ENCODE assay signal across 8 cellular contexts in the genomic region with DNA sequence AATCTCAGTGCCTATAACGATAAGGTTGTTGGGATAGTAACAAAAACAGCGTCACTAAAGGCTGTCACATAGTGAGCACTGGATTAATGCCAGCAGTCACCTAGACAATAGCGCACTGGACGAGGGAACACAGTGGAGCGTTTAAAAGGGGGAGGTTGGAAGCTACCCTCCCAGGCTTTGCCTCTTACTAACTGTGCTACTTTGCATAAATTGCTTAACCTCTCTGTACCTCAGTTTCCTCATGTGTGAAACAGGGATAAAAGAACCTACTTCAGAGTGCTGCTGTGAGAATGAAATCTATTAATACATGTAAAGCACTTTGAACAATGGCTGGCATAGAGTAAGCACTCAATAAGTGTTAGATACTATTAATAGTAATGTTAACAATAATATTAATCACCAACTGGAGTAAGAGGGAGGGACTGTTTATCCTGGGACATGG. TPM values are rescaled to one million over a fixed set of nuclear protein-coding genes. Genes with fewer than 3 reads are reported as not detected.
A peak's percentile ranks its signal among the peaks of the same experiment; 100 is the strongest.
DNase-seq lines count a peak whose midpoint lies in the region; ATAC-seq and TF ChIP-seq lines count a peak whose summit lies in the region.

No MANE protein-coding gene starts in this region.

- peak overlapping the region; percentile 36; the same call in 1 of the 2 replicates for H3K9ac ChIP-seq in OCI-LY1 (ENCODE audit: low read length)

- H3K4me1 ChIP-seq in OCI-LY1 (ENCODE audit: insufficient read depth, low read length, severe bottlenecking) (peaks cover 91% of the 10 kb centered on the region), esophagus muscularis mucosa (peaks cover 95 to 99% (median 97%) of the 10 kb centered on the region in 4 donors), psoas muscle (peaks cover 94% of the 10 kb centered on the region)

- ATAC-seq in psoas muscle, result peak; percentile 15 to 43 (median 29)
- no peak for ATAC-seq in GM19328 (IDR thresholded peaks at IDR 0.05; ENCODE audit: unreplicated experiment)

- TF ChIP-seq POLR2A in esophagus muscularis mucosa (IDR thresholded peaks at IDR 0.05; ENCODE audit: low read depth), result no peak

- 58% methylated on average over 5 of the region's 5 CpGs for WGBS in esophagus muscularis mucosa
- 15 to 31% (median 19%) methylated on average over 5 of the region's 5 CpGs for WGBS in psoas muscle, 3 donors

- in situ Hi-C loops in G401 (cut with HindIII; ENCODE audit: low sequenced_read_pairs), result no loop called here

- TF ChIP-seq CTCF in OCI-LY1 (IDR thresholded peaks at IDR 0.05; ENCODE audit: low read length) (no peak), esophagus muscularis mucosa (IDR thresholded peaks at IDR 0.05) (no peak), psoas muscle (IDR thresholded peaks at IDR 0.05) (no peak)

- H3K4me2 ChIP-seq in OCI-LY1 (ENCODE audit: low read length), result peak overlapping the region; percentile 45

- H3F3A ChIP-seq in OCI-LY1 (ENCODE audit: insufficient read depth, low read length), result no peaks in the 10 kb centered on the region

- H3K36me3 ChIP-seq in OCI-LY1 (ENCODE audit: insufficient read depth, low read length) (peaks cover 67% of the 10 kb centered on the region), esophagus muscularis mucosa (peaks cover 0 to 73% (median 28%) of the 10 kb centered on the region in 4 donors), psoas muscle (ENCODE audit: insufficient read depth in 1 of 2, low read depth in 1 of 2) (peaks cover 19 to 41% of the 10 kb centered on the region in 2 donors)

- H4K20me1 ChIP-seq in OCI-LY1 (ENCODE audit: insufficient read depth, low read length), result no peaks in the 10 kb centered on the region

- H3K27ac ChIP-seq in OCI-LY1 (ENCODE audit: low read depth, low read length, poor library complexity, severe bottlenecking), result peak overlapping the region; percentile 96
- peak overlapping the region; percentile 93 to 99 (median 96) for H3K27ac ChIP-seq in esophagus muscularis mucosa (replicated peaks in 1 of 4)
- H3K27ac ChIP-seq in psoas muscle, result peak overlapping the region; percentile 85

- no peaks in the 10 kb centered on the region for H3K9me2 ChIP-seq in OCI-LY1 (ENCODE audit: low read depth, low read length)

- H2AFZ ChIP-seq in OCI-LY1 (ENCODE audit: low read length), result no peak overlapping the region

- DNase-seq in G401 (ENCODE audit: low spot score), result peak; percentile 70
- DNase-seq in esophagus muscularis mucosa (ENCODE audit: extremely low spot score), result no peak
- no peak for DNase-seq in psoas muscle
- DNase-seq in D341Med (ENCODE audit: low spot score), result no peak
- no peak for DNase-seq in stimulated activated CD8-positive, alpha-beta memory T cell treated with anti-CD3 and anti-CD28 coated beads, Interleukin-4, amount 100 ng/mL, for 48 hours
- no peak for DNase-seq in amniotic stem cell (lab: John Stamatoyannopoulos, UW)

- H3K27me3 ChIP-seq in OCI-LY1 (ENCODE audit: insufficient read depth, low read length) (no peaks in the 10 kb centered on the region), esophagus muscularis mucosa (no peaks in the 10 kb centered on the region), psoas muscle (ENCODE audit: insufficient read depth in 3 of 3, low read length in 2 of 3) (no peaks in the 10 kb centered on the region)

- H3K79me2 ChIP-seq in OCI-LY1 (ENCODE audit: insufficient read depth, low read length), result peaks cover 21% of the 10 kb centered on the region

- H3K9me3 ChIP-seq in OCI-LY1 (ENCODE audit: low read length) (no peaks in the 10 kb centered on the region), esophagus muscularis mucosa (no peaks in the 10 kb centered on the region), psoas muscle (no peaks in the 10 kb centered on the region)

- peak; percentile 5 for TF ChIP-seq EP300 in esophagus muscularis mucosa (IDR thresholded peaks at IDR 0.05)

- intact Hi-C loops in esophagus muscularis mucosa (cut with DNase I) (no loop called here), psoas muscle (cut with DNase I) (loop anchor here in 1 of 2 donors (10.0 kb wide), 1 partner anchor 137 kb away; no protein-coding TSS in a partner anchor)

- H3K4me3 ChIP-seq in OCI-LY1 (ENCODE audit: low read depth, low read length, poor library complexity, severe bottlenecking) (peak overlapping the region; percentile 12), esophagus muscularis mucosa (peak overlapping the region; percentile 4 to 48 (median 22)), psoas muscle (peak overlapping the region; percentile 53)

RNA-seq across cellular contexts. Expression of a gene that starts 10.5 kb away (rescaled TPM):
- total RNA-seq in G401 (2014; rRNA removed; shearing (Covaris generic)), result 104 and 109 TPM in 2 replicates
- total RNA-seq in esophagus muscularis mucosa (100 to 1,000 TPM in 3 of 4 donors, 10 to 100 TPM in 1; 94.3 to 181 (median 140) TPM), psoas muscle (10 to 100 TPM; 34.5 to 95.1 (median 76.3) TPM)
- 100 to 1,000 TPM in 1 of 3 donors, 10 to 100 TPM in 2; 42.3 to 204 (median 48.2) TPM for polyA plus RNA-seq in psoas muscle

RNA-seq across cellular contexts. Expression of a gene that starts 27.0 kb away (rescaled TPM):
- 94.2 and 155 TPM in 2 replicates for total RNA-seq in G401 (2014; rRNA removed; shearing (Covaris generic))
- total RNA-seq in esophagus muscularis mucosa (1 to 10 TPM in 1 of 4 donors, under 1 TPM in 3; under 0.01 to 1.1 (median 0.38) TPM), psoas muscle (1 to 10 TPM in 3 of 4 donors, under 1 TPM in 1; 0.63 to 2.2 (median 1.6) TPM)
- 1 to 10 TPM; 2.6 to 8.5 (median 3.4) TPM for polyA plus RNA-seq in psoas muscle

Comparison
In these comparisons a context has a peak if more than half of its experiments do, and no peak if none do; other contexts are left out.
1. RNA of a gene that starts 27.0 kb away (total RNA-seq): 94.2 to 155 TPM in G401; 0.63 to 2.2 TPM in psoas muscle and under 0.01 to 1.1 TPM in esophagus muscularis mucosa; every median in the first group is over 10 times any median in the second.
2. Peak in every context shown above with its lines, with median percentiles within 50 percentile points of each other: H3K27ac ChIP-seq and H3K4me3 ChIP-seq.